In genomic region chr6:157756708-157757429, GRCh38 we compare ENCODE assay signal across 8 cellular contexts.
DNase-seq lines count a peak whose midpoint lies in the region; ATAC-seq and TF ChIP-seq lines count a peak whose summit lies in the region.

No MANE protein-coding gene starts in this region.

- TF ChIP-seq CTCF in retinal pigment epithelial cell (conservative IDR thresholded peaks at IDR 0.05; ENCODE audit: low read depth, low read length): peak; percentile 82

- ATAC-seq in left ventricle myocardium superior (peak; percentile 92), HG03571 (IDR thresholded peaks at IDR 0.05; ENCODE audit: unreplicated experiment) (no peak)

- peak overlapping the region; percentile 5 for H3K4me3 ChIP-seq in retinal pigment epithelial cell (ENCODE audit: low read length)

- intact Hi-C loops in left ventricle myocardium superior (cut with micrococcal nuclease): loop anchor here (10.0 kb wide), 1 partner anchor 128 kb away; no protein-coding TSS in a partner anchor

- DNase-seq in A172 (ENCODE audit: low spot score) (peak; percentile 75), GM19238 (ENCODE audit: insufficient read length, low spot score) (peak; percentile 52), NCI-H1436 (lab: John Stamatoyannopoulos, UW) (peak; percentile 79), T-helper 1 cell (peak; percentile 40 to 75 (median 66)), amygdala (lab: John Stamatoyannopoulos, UW) (peak; percentile 12 to 94 (median 76)), left ventricle myocardium superior (peak; percentile 90), retinal pigment epithelial cell (ENCODE audit: low read depth) (peak; percentile 70)
